ENCODE assay signal across 13 cellular contexts in genomic region chr13:90686438-90686837, GRCh38.
DNase-seq lines count a peak whose midpoint lies in the region; ATAC-seq and TF ChIP-seq lines count a peak whose summit lies in the region.
"Had no signal": no experiment of that assay in that cellular context is flagged by ENCODE, and none has a peak within 500 bp of the region (broad histone marks: within the 10 kb centered on the region; RNA-seq: fewer than 3 reads in every experiment).

No MANE protein-coding gene starts in this region.

- H3K4me1 ChIP-seq in Caco-2: no peaks in the 10 kb centered on the region
- H3K4me1 ChIP-seq: ascending aorta, thyroid gland had no signal

- H3K27me3 ChIP-seq in Caco-2 (replicated peaks; ENCODE audit: control insufficient read depth, insufficient read depth, low read length): no peaks in the 10 kb centered on the region
- H3K27me3 ChIP-seq: ascending aorta, thyroid gland had no signal

- H3K4me3 ChIP-seq in Caco-2 (ENCODE audit: low read depth, low read length): no peak overlapping the region
- H3K4me3 ChIP-seq: ascending aorta, thyroid gland had no signal

- no TSS peak for BruUV-seq in Caco-2 (replicated peaks; lab: Mats Ljungman, UMichigan)

- DNase-seq in Right ventricle myocardium superior (no peak), cardiac septum (ENCODE audit: low spot score) (no peak), astrocyte of the hippocampus (ENCODE audit: low read depth, low spot score) (peak; percentile 58), glomerular visceral epithelial cell (ENCODE audit: extremely low spot score) (peak; percentile 27), NCI-H526 treated with DMSO at 0.1 percent for 48 hours (lab: John Stamatoyannopoulos, UW) (no peak), type B pancreatic cell (ENCODE audit: extremely low spot score, unreplicated experiment) (no peak), Caco-2 (no peak)
- DNase-seq: activated T-cell treated with anti-CD3 and anti-CD28 coated beads, Interleukin-2, amount 50 U/mL, for 4 hours; small intestine; SW 1271; thyroid gland had no signal

- intact Hi-C loops in Right ventricle myocardium superior (cut with DNase I): no loop called here
- intact Hi-C loops in cardiac septum (cut with DNase I): no loop called here
- intact Hi-C loops in Caco-2 (cut with micrococcal nuclease; ENCODE audit: unreplicated experiment): no loop called here

- TF ChIP-seq CTCF in type B pancreatic cell (conservative IDR thresholded peaks at IDR 0.05): no peak
- TF ChIP-seq CTCF in Caco-2 (IDR thresholded peaks at IDR 0.05; ENCODE audit: insufficient read depth in 1 of 2, low read depth in 1 of 2, low read length in 1 of 2, severe bottlenecking in 1 of 2, unreplicated experiment in 1 of 2): no peak

- CTCF ChIA-PET in Caco-2 (lab: Charles Lee): no interaction called here

- H3K36me3 Mint-ChIP-seq in type B pancreatic cell (no peaks in the 10 kb centered on the region), Caco-2 (ENCODE audit: insufficient read depth, unreplicated experiment) (no peaks in the 10 kb centered on the region)

- POLR2A ChIA-PET in Caco-2 (lab: Charles Lee): interaction anchor here (0.6 kb wide), 1 partner anchor 80 kb away, joined by 3 read pairs; no protein-coding TSS in a partner anchor

- H3K27ac Mint-ChIP-seq in type B pancreatic cell (no peak overlapping the region), Caco-2 (ENCODE audit: unreplicated experiment) (no peak overlapping the region)

- H3K9me3 Mint-ChIP-seq in type B pancreatic cell (no peaks in the 10 kb centered on the region), Caco-2 (ENCODE audit: unreplicated experiment) (no peaks in the 10 kb centered on the region)

- ATAC-seq in Right ventricle myocardium superior (ENCODE audit: poor library complexity) (peak; percentile 60), HG02840 (IDR thresholded peaks at IDR 0.05; ENCODE audit: low FRiP score, unreplicated experiment) (no peak)
- ATAC-seq: activated T-cell treated with anti-CD3 and anti-CD28 coated beads, Interleukin-2, amount 50 U/mL, for 4 hours had no signal

- H3K4me3 Mint-ChIP-seq in type B pancreatic cell (no peak overlapping the region), Caco-2 (ENCODE audit: unreplicated experiment) (no peak overlapping the region)
- H3K4me3 Mint-ChIP-seq: activated T-cell treated with anti-CD3 and anti-CD28 coated beads, Interleukin-2, amount 50 U/mL, for 4 hours had no signal

- no peaks in the 10 kb centered on the region for H3K9me3 ChIP-seq in Caco-2
- H3K9me3 ChIP-seq: ascending aorta, thyroid gland had no signal

- H3K4me1 Mint-ChIP-seq in type B pancreatic cell (ENCODE audit: unreplicated experiment): peaks cover 10% of the 10 kb centered on the region
- no peaks in the 10 kb centered on the region for H3K4me1 Mint-ChIP-seq in Caco-2 (ENCODE audit: low read depth, unreplicated experiment)

- no peaks in the 10 kb centered on the region for H3K36me3 ChIP-seq in Caco-2 (ENCODE audit: control insufficient read depth, insufficient read depth, low read length)
- H3K36me3 ChIP-seq: ascending aorta, thyroid gland had no signal

- H3K27me3 Mint-ChIP-seq in type B pancreatic cell: no peaks in the 10 kb centered on the region
- H3K27me3 Mint-ChIP-seq in Caco-2 (ENCODE audit: insufficient read depth, unreplicated experiment): no peaks in the 10 kb centered on the region

Comparison
In these comparisons a context has a peak if more than half of its experiments do, and no peak if none do; other contexts are left out.
1. DNase-seq: peak in astrocyte of the hippocampus (single experiment) and glomerular visceral epithelial cell (single experiment); none in Right ventricle myocardium superior (single experiment), cardiac septum (single experiment), NCI-H526 treated with DMSO at 0.1 percent for 48 hours (single experiment), type B pancreatic cell (single experiment) and Caco-2 (0 of 2).